1 cellular context compared by ENCODE assay signal in the genomic region with DNA sequence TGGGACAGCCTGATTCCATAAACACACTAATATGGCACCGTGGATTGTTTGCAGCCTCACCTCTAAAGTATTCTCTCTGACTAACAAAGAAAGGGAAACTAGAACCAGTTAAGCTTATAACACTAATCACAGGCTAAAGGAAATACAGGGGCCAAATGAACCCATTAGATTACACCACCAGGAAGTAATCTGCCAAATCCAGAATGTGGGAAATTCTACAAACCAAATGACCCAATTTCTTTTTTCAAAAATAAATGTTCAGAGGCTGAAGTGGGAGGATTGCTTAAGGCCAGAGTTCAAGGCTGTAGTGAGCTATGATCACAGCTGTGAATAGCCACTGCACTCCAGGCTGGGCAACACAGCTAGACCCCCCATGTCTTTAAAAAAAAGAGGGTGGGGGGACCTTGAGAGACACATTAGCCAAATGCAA.
A peak's percentile ranks its signal among the peaks of the same experiment; 100 is the strongest.
TF ChIP-seq lines count a peak whose summit lies in the region.

No MANE protein-coding gene starts in this region.

TF ChIP-seq in liver, 16 proteins besides CTCF, POLR2A, EP300 and RAD21 (continued from another document):
- TF ChIP-seq, protein P1, sequence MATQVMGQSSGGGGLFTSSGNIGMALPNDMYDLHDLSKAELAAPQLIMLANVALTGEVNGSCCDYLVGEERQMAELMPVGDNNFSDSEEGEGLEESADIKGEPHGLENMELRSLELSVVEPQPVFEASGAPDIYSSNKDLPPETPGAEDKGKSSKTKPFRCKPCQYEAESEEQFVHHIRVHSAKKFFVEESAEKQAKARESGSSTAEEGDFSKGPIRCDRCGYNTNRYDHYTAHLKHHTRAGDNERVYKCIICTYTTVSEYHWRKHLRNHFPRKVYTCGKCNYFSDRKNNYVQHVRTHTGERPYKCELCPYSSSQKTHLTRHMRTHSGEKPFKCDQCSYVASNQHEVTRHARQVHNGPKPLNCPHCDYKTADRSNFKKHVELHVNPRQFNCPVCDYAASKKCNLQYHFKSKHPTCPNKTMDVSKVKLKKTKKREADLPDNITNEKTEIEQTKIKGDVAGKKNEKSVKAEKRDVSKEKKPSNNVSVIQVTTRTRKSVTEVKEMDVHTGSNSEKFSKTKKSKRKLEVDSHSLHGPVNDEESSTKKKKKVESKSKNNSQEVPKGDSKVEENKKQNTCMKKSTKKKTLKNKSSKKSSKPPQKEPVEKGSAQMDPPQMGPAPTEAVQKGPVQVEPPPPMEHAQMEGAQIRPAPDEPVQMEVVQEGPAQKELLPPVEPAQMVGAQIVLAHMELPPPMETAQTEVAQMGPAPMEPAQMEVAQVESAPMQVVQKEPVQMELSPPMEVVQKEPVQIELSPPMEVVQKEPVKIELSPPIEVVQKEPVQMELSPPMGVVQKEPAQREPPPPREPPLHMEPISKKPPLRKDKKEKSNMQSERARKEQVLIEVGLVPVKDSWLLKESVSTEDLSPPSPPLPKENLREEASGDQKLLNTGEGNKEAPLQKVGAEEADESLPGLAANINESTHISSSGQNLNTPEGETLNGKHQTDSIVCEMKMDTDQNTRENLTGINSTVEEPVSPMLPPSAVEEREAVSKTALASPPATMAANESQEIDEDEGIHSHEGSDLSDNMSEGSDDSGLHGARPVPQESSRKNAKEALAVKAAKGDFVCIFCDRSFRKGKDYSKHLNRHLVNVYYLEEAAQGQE (IDR thresholded peaks at IDR 0.05) = peak; percentile 45
